In genomic region chr9:33351547-33351946, GRCh38 we compare ENCODE assay signal across 21 cellular contexts. TPM values are rescaled to one million over a fixed set of nuclear protein-coding genes. Genes with fewer than 3 reads are reported as not detected.
DNase-seq lines count a peak whose midpoint lies in the region; TF ChIP-seq lines count a peak whose summit lies in the region.
"Had no signal": no experiment of that assay in that cellular context is flagged by ENCODE, and none has a peak within 500 bp of the region (broad histone marks: within the 10 kb centered on the region; RNA-seq: fewer than 3 reads in every experiment).

No MANE protein-coding gene starts in this region.

- intact Hi-C loops in mammary epithelial cell (cut with micrococcal nuclease) (no loop called here), breast epithelium (cut with DNase I; ENCODE audit: low total_unique reads) (no loop called here)

- no peak overlapping the region for H3K23ac ChIP-seq in neuronal stem cell (ENCODE audit: low read depth, low read length, poor library complexity)

- dilution Hi-C loops in mammary epithelial cell (cut with HindIII; ENCODE audit: low sequenced_read_pairs), result no loop called here

- CTCF ChIA-PET in mammary epithelial cell (lab: Charles Lee; ENCODE audit: low non-redundant PET), result no interaction called here

- H3K27me3 ChIP-seq in mammary epithelial cell (ENCODE audit: insufficient read depth, low read length) (no peaks in the 10 kb centered on the region), breast epithelium (no peaks in the 10 kb centered on the region), fibroblast of lung (ENCODE audit: control insufficient read depth, insufficient read depth, low read length) (no peaks in the 10 kb centered on the region), neuronal stem cell (ENCODE audit: control insufficient read depth in 3 of 3, insufficient read depth in 3 of 3, low read depth in 1 of 3, low read length in 3 of 3) (no peaks in the 10 kb centered on the region)
- H3K27me3 ChIP-seq: body of pancreas, left lung had no signal

- 58% methylated on average over 4 of the region's 4 CpGs for WGBS in mammary epithelial cell (ENCODE audit: low coverage, missing lambda C conversion rate)
- no CpG with 5 or more reads among the region's 4 CpGs for WGBS in neuronal stem cell (ENCODE audit: extremely low coverage in 2 of 2, insufficient read length in 2 of 2, insufficient replicate concordance in 1 of 2), 2 donors

- no peak for TF ChIP-seq POLR2A in breast epithelium (IDR thresholded peaks at IDR 0.05)

- H2BK12ac ChIP-seq in neuronal stem cell (ENCODE audit: low read length), result no peak overlapping the region

- in situ Hi-C loops in mammary epithelial cell (cut with MboI; ENCODE audit: low sequenced_read_pairs in 2 of 2), result no loop called here

- peak overlapping the region; percentile 21 for H3K14ac ChIP-seq in neuronal stem cell (ENCODE audit: low read length)

- H3K79me1 ChIP-seq in neuronal stem cell (ENCODE audit: low read depth, low read length), result no peaks in the 10 kb centered on the region

- H4K91ac ChIP-seq in neuronal stem cell (ENCODE audit: low read depth, low read length, poor library complexity), result no peak overlapping the region

- H3K18ac ChIP-seq in neuronal stem cell (ENCODE audit: low read length), result no peak overlapping the region

- H3K36me3 ChIP-seq in mammary epithelial cell (ENCODE audit: insufficient read depth, low read length) (peaks cover 25% of the 10 kb centered on the region), breast epithelium (peaks cover 8% of the 10 kb centered on the region), fibroblast of lung (ENCODE audit: control insufficient read depth, insufficient read depth, low read length) (peaks cover 1% of the 10 kb centered on the region), neuronal stem cell (replicated peaks in 1 of 2; ENCODE audit: control insufficient read depth in 2 of 2, insufficient read depth in 2 of 2, low read length in 2 of 2) (peaks cover 9 to 70% of the 10 kb centered on the region in 2 donors)

- H3K4me3 ChIP-seq in mammary epithelial cell (replicated peaks in 1 of 3; ENCODE audit: insufficient read depth in 1 of 3, low read depth in 2 of 3, low read length in 3 of 3) (no peak overlapping the region), breast epithelium (no peak overlapping the region), fibroblast of lung (replicated peaks in 1 of 4; ENCODE audit: control extremely low read depth in 1 of 4, insufficient read depth in 1 of 4, low read depth in 3 of 4, low read length in 4 of 4) (no peak overlapping the region), neuronal stem cell (ENCODE audit: low read length in 2 of 2) (no peak overlapping the region)
- H3K4me3 ChIP-seq: body of pancreas, left lung had no signal

- H4K8ac ChIP-seq in neuronal stem cell (ENCODE audit: low read depth, low read length), result no peak overlapping the region

- TF ChIP-seq CTCF in mammary epithelial cell (conservative IDR thresholded peaks at IDR 0.05 in 1 of 2, IDR thresholded peaks at IDR 0.05 in 1 of 2; ENCODE audit: extremely low read depth in 1 of 2, insufficient read depth in 1 of 2, low read depth in 1 of 2, low read length in 2 of 2) (no peak), breast epithelium (IDR thresholded peaks at IDR 0.05) (no peak), fibroblast of lung (conservative IDR thresholded peaks at IDR 0.05 in 1 of 2, IDR thresholded peaks at IDR 0.05 in 1 of 2; ENCODE audit: low read depth in 1 of 2, low read length in 2 of 2) (no peak), GM10266 (IDR thresholded peaks at IDR 0.05; ENCODE audit: control insufficient read depth, insufficient read depth, low read depth, missing control alignments) (no peak)

- H3K79me2 ChIP-seq in mammary epithelial cell (ENCODE audit: insufficient read depth, low read length) (no peaks in the 10 kb centered on the region), fibroblast of lung (ENCODE audit: control insufficient read depth, insufficient read depth, low read length) (no peaks in the 10 kb centered on the region)
- H3K79me2 ChIP-seq: parathyroid adenoma had no signal

- H2AFZ ChIP-seq in mammary epithelial cell (ENCODE audit: low read depth, low read length) (no peak overlapping the region), fibroblast of lung (ENCODE audit: low read length) (no peak overlapping the region), neuronal stem cell (ENCODE audit: low read length) (no peak overlapping the region)
- H2AFZ ChIP-seq: parathyroid adenoma had no signal

- H3K9me3 ChIP-seq in mammary epithelial cell (replicated peaks; ENCODE audit: insufficient read depth, low read length) (no peaks in the 10 kb centered on the region), breast epithelium (no peaks in the 10 kb centered on the region), fibroblast of lung (ENCODE audit: control insufficient read depth, insufficient read depth, low read depth, low read length) (no peaks in the 10 kb centered on the region), neuronal stem cell (replicated peaks in 1 of 2; ENCODE audit: control insufficient read depth in 2 of 2, insufficient read depth in 1 of 2, low read depth in 1 of 2, low read length in 2 of 2) (peaks cover 0 to 4% of the 10 kb centered on the region in 2 donors)
- H3K9me3 ChIP-seq: body of pancreas, left lung had no signal

- H3K4me1 ChIP-seq in mammary epithelial cell (ENCODE audit: insufficient read depth, low read length), result peaks cover 11% of the 10 kb centered on the region
- no peaks in the 10 kb centered on the region for H3K4me1 ChIP-seq in breast epithelium
- peaks cover 2% of the 10 kb centered on the region for H3K4me1 ChIP-seq in fibroblast of lung (ENCODE audit: control insufficient read depth, extremely low read depth, insufficient read depth, low read length)
- H3K4me1 ChIP-seq in neuronal stem cell (ENCODE audit: control insufficient read depth in 2 of 2, insufficient read depth in 1 of 2, low read depth in 1 of 2, low read length in 2 of 2), result no peaks in the 10 kb centered on the region
- H3K4me1 ChIP-seq: parathyroid adenoma had no signal

- BruUV-seq in mammary epithelial cell (replicated peaks; lab: Mats Ljungman, UMichigan), result no TSS peak

- peak overlapping the region; percentile 76 for H3K4ac ChIP-seq in neuronal stem cell (ENCODE audit: low read length)

- H2BK120ac ChIP-seq in neuronal stem cell (ENCODE audit: low read depth, low read length), result no peak overlapping the region

- no peak overlapping the region for H2AK5ac ChIP-seq in neuronal stem cell (ENCODE audit: low read depth, low read length)

- H4K20me1 ChIP-seq in mammary epithelial cell (ENCODE audit: insufficient read depth, low read length), result no peaks in the 10 kb centered on the region
- H4K20me1 ChIP-seq in fibroblast of lung (ENCODE audit: control insufficient read depth, extremely low read depth, insufficient read depth, low read length), result no peaks in the 10 kb centered on the region

- no peak overlapping the region for H2BK15ac ChIP-seq in neuronal stem cell (ENCODE audit: low read length)

- no peak overlapping the region for H3K4me2 ChIP-seq in mammary epithelial cell (ENCODE audit: insufficient read depth, low read depth, low read length)
- no peak overlapping the region for H3K4me2 ChIP-seq in fibroblast of lung (ENCODE audit: extremely low read depth, insufficient read depth, low read length)
- no peak overlapping the region for H3K4me2 ChIP-seq in neuronal stem cell (ENCODE audit: insufficient read depth, low read length, poor library complexity, severe bottlenecking)

- no peak overlapping the region for H2BK5ac ChIP-seq in neuronal stem cell (ENCODE audit: low read length)

- DNase-seq in mammary epithelial cell, result peak; percentile 59
- DNase-seq in breast epithelium (ENCODE audit: low spot score in 2 of 2), result no peak
- DNase-seq in fibroblast of lung (ENCODE audit: low read depth in 2 of 2), result no peak
- DNase-seq in neuronal stem cell (ENCODE audit: low spot score), result no peak
- no peak for DNase-seq in NCI-H1436 treated with DMSO at 0.1 percent for 48 hours (lab: John Stamatoyannopoulos, UW)
- no peak for DNase-seq in putamen (ENCODE audit: low spot score)
- no peak for DNase-seq in NCI-H2081 (lab: John Stamatoyannopoulos, UW)
- DNase-seq in GM10266 (ENCODE audit: extremely low spot score), result no peak
- DNase-seq: body of pancreas; C1 segment of cervical spinal cord; cortex of kidney; foreskin fibroblast; left lung; MM.1S; NCI-H187 treated with DMSO at 0.1 percent for 48 hours; NK-92 treated with Interleukin-12 subunit alpha and Interleukin-12 subunit beta, amount 100 ng/mL, for 24 hours; small intestine; stimulated activated CD4-positive, alpha-beta T cell treated with anti-CD3 and anti-CD28 coated beads, Interleukin-4, amount 100 ng/mL, for 24 hours had no signal

- no peak overlapping the region for H3K27ac ChIP-seq in mammary epithelial cell (ENCODE audit: insufficient read depth, low read depth, low read length)
- peak overlapping the region in 1 of 2 donors; percentile 52 for H3K27ac ChIP-seq in breast epithelium
- peak overlapping the region; percentile 79 for H3K27ac ChIP-seq in fibroblast of lung (ENCODE audit: insufficient read depth, low read length)
- no peak overlapping the region for H3K27ac ChIP-seq in neuronal stem cell (replicated peaks; ENCODE audit: low read length)
- H3K27ac ChIP-seq: body of pancreas, parathyroid adenoma had no signal

- no peak overlapping the region for H3K9ac ChIP-seq in mammary epithelial cell (ENCODE audit: insufficient read depth, low read length)
- no peak overlapping the region for H3K9ac ChIP-seq in fibroblast of lung (ENCODE audit: insufficient read depth, low read length)
- H3K9ac ChIP-seq in neuronal stem cell (ENCODE audit: low read depth, low read length, poor library complexity), result no peak overlapping the region
- H3K9ac ChIP-seq: parathyroid adenoma had no signal

RNA-seq across cellular contexts. Expression of gene AQP7, which starts 50.8 kb away (rescaled TPM):
- total RNA-seq in mammary epithelial cell, result under 1 TPM in 1 of 2 donors, not detected in 1; 0.56 TPM
- not detected for polyA plus RNA-seq in mammary epithelial cell
- polyA minus RNA-seq in mammary epithelial cell, result not detected
- total RNA-seq in breast epithelium, result 100 to 1,000 TPM in 1 of 3 donors, 10 to 100 TPM in 2; 29.3 to 193 (median 38.3) TPM
- total RNA-seq in fibroblast of lung, result 0.26 and 0.83 TPM in 2 replicates
- 0.05 and 0.09 TPM in 2 replicates for polyA plus RNA-seq in fibroblast of lung
- 0.22 TPM in 1 of 2 replicates, not detected in the other for polyA plus RNA-seq in fibroblast of lung (2012)
- not detected in 2 replicates for polyA minus RNA-seq in fibroblast of lung (ENCODE audit: low replicate concordance)
- polyA plus RNA-seq in neuronal stem cell (2013, experiment 1 of 2), result not detected
- not detected for polyA plus RNA-seq in neuronal stem cell (2013, experiment 2 of 2)
- total RNA-seq: NCI-H460, temporal lobe had no signal

Comparison
In these comparisons a context has a peak if more than half of its experiments do, and no peak if none do; other contexts are left out.
1. RNA of gene AQP7, which starts 50.8 kb away (total RNA-seq): 29.3 to 193 TPM in breast epithelium; 0.26 to 0.83 TPM in fibroblast of lung and 0.56 TPM in mammary epithelial cell; every median in the first group is over 10 times any median in the second.